In the genomic region with DNA sequence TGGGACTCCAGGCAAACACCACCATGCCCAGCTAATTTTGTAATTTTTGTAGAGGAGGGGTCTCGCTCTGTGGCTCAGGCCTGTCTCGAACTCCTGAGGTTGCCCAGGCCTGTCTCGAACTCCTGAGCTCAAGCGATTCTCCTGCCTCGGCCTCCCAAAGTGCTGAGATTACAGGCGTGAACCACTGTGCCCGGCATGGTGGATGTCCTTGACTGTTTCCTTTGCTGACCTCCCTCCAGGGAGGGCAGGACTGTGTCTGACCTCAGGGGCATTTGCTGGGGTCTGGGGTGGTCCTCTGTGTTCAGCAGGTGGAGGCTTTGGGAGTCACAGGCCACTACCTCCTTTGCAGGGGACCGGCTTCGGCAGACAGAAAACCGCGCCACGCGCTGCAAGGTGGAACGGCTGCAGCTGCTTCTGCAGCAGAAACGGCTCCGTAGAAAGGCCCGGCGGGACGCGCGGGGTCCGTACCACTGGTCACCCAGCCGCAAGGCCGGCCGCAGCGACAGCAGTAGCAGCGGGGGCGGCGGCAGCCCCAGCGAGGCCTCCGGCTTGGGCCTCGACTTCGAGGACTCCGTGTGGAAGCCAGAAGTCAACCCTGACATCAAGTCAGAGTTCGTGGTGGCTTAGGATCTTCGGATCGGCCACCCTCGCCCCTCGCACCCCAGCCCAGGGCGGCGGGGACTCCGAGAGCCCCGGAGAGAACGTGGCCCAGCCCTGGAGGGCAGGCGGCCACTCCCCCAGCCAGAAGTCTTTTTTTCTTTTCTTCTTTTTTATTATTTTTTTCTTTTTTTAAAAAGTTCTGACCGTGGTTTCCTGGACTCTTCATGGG, we compare ENCODE assay signal across 11 cellular contexts. TPM values are rescaled to one million over a fixed set of nuclear protein-coding genes. Genes with fewer than 3 reads are reported as not detected.
DNase-seq lines count a peak whose midpoint lies in the region; ATAC-seq and TF ChIP-seq lines count a peak whose summit lies in the region.
"Had no signal": no experiment of that assay in that cellular context is flagged by ENCODE, and none has a peak within 500 bp of the region (broad histone marks: within the 10 kb centered on the region; RNA-seq: fewer than 3 reads in every experiment).

No MANE protein-coding gene starts in this region.

- H2BK20ac ChIP-seq in IMR-90 (ENCODE audit: low read depth, low read length): no peak overlapping the region

- H4K8ac ChIP-seq in IMR-90 (ENCODE audit: low read depth in 2 of 2, low read length in 2 of 2) (0 out of 4 replicates have a peak overlapping the region, but pooled peaks of 1 of the 2 experiments have one; percentile 56), neuronal stem cell (ENCODE audit: low read depth, low read length) (no peak overlapping the region)

- peaks cover 0 to 55% of the 10 kb centered on the region in 2 experiments; a peak in 2 of 4 replicates for H3K79me1 ChIP-seq in IMR-90 (ENCODE audit: low read depth in 1 of 2, low read length in 2 of 2)
- peaks cover 34% of the 10 kb centered on the region for H3K79me1 ChIP-seq in neuronal stem cell (ENCODE audit: low read depth, low read length)

- intact Hi-C loops in IMR-90 (cut with micrococcal nuclease): no loop called here
- intact Hi-C loops in dorsolateral prefrontal cortex (cut with DNase I): no loop called here

- H3K9me1 ChIP-seq in IMR-90 (ENCODE audit: insufficient read depth, low read length): peaks cover under 1% of the 10 kb centered on the region; the same call in 1 of the 2 replicates

- CTCF ChIA-PET in IMR-90 (lab: Yijun Ruan, JAX): no interaction called here

- no peak overlapping the region for H4K5ac ChIP-seq in IMR-90 (ENCODE audit: low read depth, low read length)

- H4K20me1 ChIP-seq in IMR-90 (ENCODE audit: insufficient read depth, low read length): peaks cover 82% of the 10 kb centered on the region

- no peak overlapping the region for H2AFZ ChIP-seq in ACC112 (ENCODE audit: low read length, unreplicated experiment)
- H2AFZ ChIP-seq in IMR-90 (replicated peaks; ENCODE audit: low read length, poor library complexity): no peak overlapping the region
- H2AFZ ChIP-seq in neuronal stem cell (ENCODE audit: low read length): no peak overlapping the region

- H2AK9ac ChIP-seq in IMR-90 (replicated peaks; ENCODE audit: low read depth, low read length, poor library complexity): peak overlapping the region; percentile 83

- H2BK15ac ChIP-seq in IMR-90 (ENCODE audit: low read depth, low read length): no peak overlapping the region
- no peak overlapping the region for H2BK15ac ChIP-seq in neuronal stem cell (ENCODE audit: low read length)

- no TSS peak for BruUV-seq in IMR-90 (replicated peaks; lab: Mats Ljungman, UMichigan)

- H3K4me2 ChIP-seq in IMR-90 (ENCODE audit: low read depth, low read length) (no peak overlapping the region), neuronal stem cell (ENCODE audit: insufficient read depth, low read length, poor library complexity, severe bottlenecking) (no peak overlapping the region)

- in situ Hi-C loops in IMR-90 (cut with MboI; ENCODE audit: low sequenced_read_pairs): no loop called here

- H2BK12ac ChIP-seq in neuronal stem cell (ENCODE audit: low read length): no peak overlapping the region

- ATAC-seq in IMR-90 (ENCODE audit: low read depth) (no peak), GM18502 (IDR thresholded peaks at IDR 0.05; ENCODE audit: poor library complexity, unreplicated experiment) (no peak), HG02610 (IDR thresholded peaks at IDR 0.05; ENCODE audit: unreplicated experiment) (no peak)

- no peak for TF ChIP-seq RAD21 in IMR-90 (IDR thresholded peaks at IDR 0.05; ENCODE audit: low read length)

- POLR2A ChIA-PET in IMR-90 (lab: Charles Lee; ENCODE audit: unreplicated experiment): interaction anchor here (0.6 to 1.7 kb wide), 2 partner anchors 12 to 13 kb away, joined by 3 to 6 read pairs; a partner anchor contains a TSS

- H3K56ac ChIP-seq in IMR-90 (ENCODE audit: extremely low read depth, insufficient read depth, low read length): no peak overlapping the region

- H3K14ac ChIP-seq in IMR-90 (replicated peaks; ENCODE audit: low read depth, low read length): peak overlapping the region; percentile 19; the same call in 1 of the 2 replicates
- H3K14ac ChIP-seq in neuronal stem cell (ENCODE audit: low read length): no peak overlapping the region

- no peak overlapping the region for H2AK5ac ChIP-seq in IMR-90 (ENCODE audit: low read depth, low read length)
- no peak overlapping the region for H2AK5ac ChIP-seq in neuronal stem cell (ENCODE audit: low read depth, low read length)

- WGBS in IMR-90 (ENCODE audit: extremely low coverage in 2 of 2, insufficient read length in 1 of 2), 2 experiments: 84% methylated on average over 25 of the region's 46 CpGs; no CpG with 5 or more reads in 1 of the 2 experiments
- no CpG with 5 or more reads among the region's 46 CpGs for WGBS in neuronal stem cell (ENCODE audit: extremely low coverage in 2 of 2, insufficient read length in 2 of 2, insufficient replicate concordance in 1 of 2), 2 donors

- no peak overlapping the region for H3K18ac ChIP-seq in IMR-90 (ENCODE audit: low read depth, low read length)
- no peak overlapping the region for H3K18ac ChIP-seq in neuronal stem cell (ENCODE audit: low read length)

- H2BK120ac ChIP-seq in IMR-90 (ENCODE audit: low read depth, low read length): no peak overlapping the region
- H2BK120ac ChIP-seq in neuronal stem cell (ENCODE audit: low read depth, low read length): no peak overlapping the region

- DNase-seq in IMR-90: no peak
- no peak for DNase-seq in dorsolateral prefrontal cortex
- no peak for DNase-seq in neuronal stem cell (ENCODE audit: low spot score)
- DNase-seq in stimulated activated naive CD4-positive, alpha-beta T cell (lab: John Stamatoyannopoulos, UW): no peak
- no peak for DNase-seq in NK-92 (lab: John Stamatoyannopoulos, UW; ENCODE audit: unreplicated experiment)
- DNase-seq: DMS53, NCI-H345, T-helper 9 cell had no signal

- 0 out of 2 replicates have a peak overlapping the region, but pooled peaks have one; percentile 13 for H3K9ac ChIP-seq in IMR-90 (ENCODE audit: low read depth, low read length)
- no peak overlapping the region for H3K9ac ChIP-seq in neuronal stem cell (ENCODE audit: low read depth, low read length, poor library complexity)

- H3K4ac ChIP-seq in IMR-90 (ENCODE audit: low read depth, low read length) (no peak overlapping the region; the same call in 1 of the 2 replicates), neuronal stem cell (ENCODE audit: low read length) (no peak overlapping the region)

- H3K23ac ChIP-seq in IMR-90 (ENCODE audit: low read depth, low read length) (peak overlapping the region; percentile 74), neuronal stem cell (ENCODE audit: low read depth, low read length, poor library complexity) (peak overlapping the region; percentile 91)

- TF ChIP-seq POLR2A in IMR-90 (IDR thresholded peaks at IDR 0.05; ENCODE audit: low read depth, low read length): no peak

- H3K79me2 ChIP-seq in ACC112 (ENCODE audit: control insufficient read depth, insufficient read depth, low read length, unreplicated experiment): peaks cover 31% of the 10 kb centered on the region

- H3K4me1 ChIP-seq in ACC112 (ENCODE audit: control insufficient read depth, insufficient read depth, low read length, unreplicated experiment): peaks cover 73% of the 10 kb centered on the region
- H3K4me1 ChIP-seq in IMR-90 (ENCODE audit: control insufficient read depth, insufficient read depth, low read length): peaks cover 45% of the 10 kb centered on the region
- peaks cover 26 to 50% of the 10 kb centered on the region in 2 donors for H3K4me1 ChIP-seq in neuronal stem cell (ENCODE audit: control insufficient read depth in 2 of 2, insufficient read depth in 1 of 2, low read depth in 1 of 2, low read length in 2 of 2)

- peak overlapping the region; percentile 45 for H2BK5ac ChIP-seq in IMR-90 (ENCODE audit: low read depth, low read length, poor library complexity, severe bottlenecking)
- no peak overlapping the region for H2BK5ac ChIP-seq in neuronal stem cell (ENCODE audit: low read length)

- H3K27ac ChIP-seq in ACC112 (ENCODE audit: low read depth, low read length): peak overlapping the region; percentile 95
- peak overlapping the region; percentile 74 for H3K27ac ChIP-seq in IMR-90 (ENCODE audit: insufficient read depth, low read length)
- peak overlapping the region; percentile 39 to 100 (median 99) for H3K27ac ChIP-seq in dorsolateral prefrontal cortex
- H3K27ac ChIP-seq in neuronal stem cell (replicated peaks; ENCODE audit: low read length): peak overlapping the region; percentile 56

- H3K27me3 ChIP-seq in ACC112 (ENCODE audit: insufficient read depth, low read length) (no peaks in the 10 kb centered on the region), IMR-90 (ENCODE audit: control insufficient read depth, insufficient read depth, low read length) (no peaks in the 10 kb centered on the region), dorsolateral prefrontal cortex (no peaks in the 10 kb centered on the region), neuronal stem cell (ENCODE audit: control insufficient read depth in 3 of 3, insufficient read depth in 3 of 3, low read depth in 1 of 3, low read length in 3 of 3) (no peaks in the 10 kb centered on the region)

- H3K4me3 ChIP-seq in ACC112 (ENCODE audit: low read depth, low read length) (no peak overlapping the region), IMR-90 (ENCODE audit: insufficient read depth, low read depth, low read length) (no peak overlapping the region), dorsolateral prefrontal cortex (peak overlapping the region in 5 of 59 donors; percentile 3 to 15 (median 11)), neuronal stem cell (ENCODE audit: low read length in 2 of 2) (no peak overlapping the region)

- peak overlapping the region; percentile 53; the same call in 1 of the 2 replicates for H4K91ac ChIP-seq in IMR-90 (ENCODE audit: insufficient read depth, low read depth, low read length)
- no peak overlapping the region for H4K91ac ChIP-seq in neuronal stem cell (ENCODE audit: low read depth, low read length, poor library complexity)

- TF ChIP-seq CTCF in IMR-90 (conservative IDR thresholded peaks at IDR 0.05; ENCODE audit: low read depth, low read length) (no peak), dorsolateral prefrontal cortex (IDR thresholded peaks at IDR 0.05 in 54 of 56, conservative IDR thresholded peaks at IDR 0.05 in 2 of 56; ENCODE audit: low read depth in 1 of 56, partially characterized antibody in 56 of 56) (no peak)

- dilution Hi-C loops in IMR-90 (cut with HindIII; ENCODE audit: low sequenced_read_pairs, unreplicated experiment): no loop called here

- peaks cover 24% of the 10 kb centered on the region; the same call in 1 of the 2 replicates for H3K36me3 ChIP-seq in ACC112 (ENCODE audit: insufficient read depth, low read length)
- H3K36me3 ChIP-seq in IMR-90 (ENCODE audit: control insufficient read depth, insufficient read depth, low read length): peaks cover 59% of the 10 kb centered on the region
- peaks cover 45 to 74% of the 10 kb centered on the region in 2 donors for H3K36me3 ChIP-seq in neuronal stem cell (replicated peaks in 1 of 2; ENCODE audit: control insufficient read depth in 2 of 2, insufficient read depth in 2 of 2, low read length in 2 of 2)

- H3K9me3 ChIP-seq in IMR-90 (ENCODE audit: control insufficient read depth, insufficient read depth, low read length) (no peaks in the 10 kb centered on the region), neuronal stem cell (replicated peaks in 1 of 2; ENCODE audit: control insufficient read depth in 2 of 2, insufficient read depth in 1 of 2, low read depth in 1 of 2, low read length in 2 of 2) (no peaks in the 10 kb centered on the region)

RNA-seq across cellular contexts. Expression of a gene that starts 8.5 kb away (rescaled TPM):
- 2.2 and 2.5 TPM in 2 replicates for total RNA-seq in IMR-90 (2012; rRNA removed)
- 24.1 and 26.0 TPM in 2 replicates for polyA plus RNA-seq in IMR-90 (2012; rRNA removed)
- polyA plus RNA-seq in IMR-90 (2012; cell fraction: cytosol; rRNA removed): 39.2 and 47.7 TPM in 2 replicates
- 97.0 and 144 TPM in 2 replicates for polyA plus RNA-seq in IMR-90 (2012; cell fraction: nucleus; rRNA removed; ENCODE audit: low replicate concordance)
- 100 to 1,000 TPM in 4 of 120 experiments, 10 to 100 TPM in 116; 19.9 to 116 (median 36.5) TPM for total RNA-seq in dorsolateral prefrontal cortex
- polyA plus RNA-seq in neuronal stem cell (2013, experiment 1 of 2): 98.3 TPM
- polyA plus RNA-seq in neuronal stem cell (2013, experiment 2 of 2): 99.9 TPM

RNA-seq across cellular contexts. Expression of a gene that starts 12.3 kb away (rescaled TPM):
- total RNA-seq in IMR-90 (2012; rRNA removed) (226 and 299 TPM in 2 replicates), dorsolateral prefrontal cortex (100 to 1,000 TPM; 215 to 736 (median 434) TPM)
- 405 and 542 TPM in 2 replicates for polyA plus RNA-seq in IMR-90 (2012; rRNA removed)
- 562 and 617 TPM in 2 replicates for polyA plus RNA-seq in IMR-90 (2012; cell fraction: cytosol; rRNA removed)
- polyA plus RNA-seq in IMR-90 (2012; cell fraction: nucleus; rRNA removed; ENCODE audit: low replicate concordance): 2,129 and 2,924 TPM in 2 replicates
- polyA plus RNA-seq in neuronal stem cell (2013, experiment 1 of 2): 218 TPM
- polyA plus RNA-seq in neuronal stem cell (2013, experiment 2 of 2): 217 TPM

RNA-seq across cellular contexts. Expression of a gene that starts 15.3 kb away (rescaled TPM):
- total RNA-seq in IMR-90 (2012; rRNA removed): 7.3 and 13.6 TPM in 2 replicates
- 140 and 189 TPM in 2 replicates for polyA plus RNA-seq in IMR-90 (2012; rRNA removed)
- 348 and 386 TPM in 2 replicates for polyA plus RNA-seq in IMR-90 (2012; cell fraction: cytosol; rRNA removed)
- 72.4 and 213 TPM in 2 replicates for polyA plus RNA-seq in IMR-90 (2012; cell fraction: nucleus; rRNA removed; ENCODE audit: low replicate concordance)
- 100 to 1,000 TPM; 170 to 316 (median 242) TPM for total RNA-seq in dorsolateral prefrontal cortex
- polyA plus RNA-seq in neuronal stem cell (2013, experiment 1 of 2): 106 TPM
- 101 TPM for polyA plus RNA-seq in neuronal stem cell (2013, experiment 2 of 2)

RNA-seq across cellular contexts. Expression of a gene that starts 18.5 kb away (rescaled TPM):
- total RNA-seq in IMR-90 (2012; rRNA removed): 7.5 and 10.6 TPM in 2 replicates
- polyA plus RNA-seq in IMR-90 (2012; rRNA removed): 61.8 and 93.4 TPM in 2 replicates
- 94.9 and 135 TPM in 2 replicates for polyA plus RNA-seq in IMR-90 (2012; cell fraction: cytosol; rRNA removed)
- polyA plus RNA-seq in IMR-90 (2012; cell fraction: nucleus; rRNA removed; ENCODE audit: low replicate concordance): 46.6 and 93.7 TPM in 2 replicates
- total RNA-seq in dorsolateral prefrontal cortex: 10 to 100 TPM; 16.2 to 44.5 (median 25.3) TPM
- polyA plus RNA-seq in neuronal stem cell (2013, experiment 1 of 2): 23.8 TPM
- 24.1 TPM for polyA plus RNA-seq in neuronal stem cell (2013, experiment 2 of 2)

RNA-seq across cellular contexts. Expression of a gene that starts 19.1 kb away (rescaled TPM):
- total RNA-seq in IMR-90 (2012; rRNA removed): 0.18 and 0.56 TPM in 2 replicates
- polyA plus RNA-seq in IMR-90 (2012; rRNA removed): 3.9 and 8.5 TPM in 2 replicates
- 3.2 and 7.9 TPM in 2 replicates for polyA plus RNA-seq in IMR-90 (2012; cell fraction: cytosol; rRNA removed)
- 24.1 and 64.4 TPM in 2 replicates for polyA plus RNA-seq in IMR-90 (2012; cell fraction: nucleus; rRNA removed; ENCODE audit: low replicate concordance)
- total RNA-seq in dorsolateral prefrontal cortex: 10 to 100 TPM in 119 of 120 experiments, 1 to 10 TPM in 1; 9.5 to 47.7 (median 25.8) TPM
- polyA plus RNA-seq in neuronal stem cell (2013, experiment 1 of 2): 14.0 TPM
- polyA plus RNA-seq in neuronal stem cell (2013, experiment 2 of 2): 12.8 TPM

Comparison
In these comparisons a context has a peak if more than half of its experiments do, and no peak if none do; other contexts are left out.
1. RNA of a gene that starts 15.3 kb away (total RNA-seq): 170 to 316 TPM in dorsolateral prefrontal cortex; 7.3 to 13.6 TPM in IMR-90; every median in the first group is over 10 times any median in the second.
2. Peak in every context shown above with its lines, with median percentiles within 50 percentile points of each other: H3K27ac ChIP-seq.